ENCODE assay signal across 3 cellular contexts in genomic region chr10:47914052-47914451, GRCh38. TPM values are rescaled to one million over a fixed set of nuclear protein-coding genes. Genes with fewer than 3 reads are reported as not detected.
"Had no signal": no experiment of that assay in that cellular context is flagged by ENCODE, and none has a peak within 500 bp of the region (broad histone marks: within the 10 kb centered on the region; RNA-seq: fewer than 3 reads in every experiment).

No MANE protein-coding gene starts in this region.

RNA-seq across cellular contexts. Expression of gene NPY4R2, which starts 4.4 kb away (rescaled TPM):
- total RNA-seq: GM23248, GM23338, H1 had no signal
